Comparison of ENCODE assay signal across 19 cellular contexts in the genomic region with DNA sequence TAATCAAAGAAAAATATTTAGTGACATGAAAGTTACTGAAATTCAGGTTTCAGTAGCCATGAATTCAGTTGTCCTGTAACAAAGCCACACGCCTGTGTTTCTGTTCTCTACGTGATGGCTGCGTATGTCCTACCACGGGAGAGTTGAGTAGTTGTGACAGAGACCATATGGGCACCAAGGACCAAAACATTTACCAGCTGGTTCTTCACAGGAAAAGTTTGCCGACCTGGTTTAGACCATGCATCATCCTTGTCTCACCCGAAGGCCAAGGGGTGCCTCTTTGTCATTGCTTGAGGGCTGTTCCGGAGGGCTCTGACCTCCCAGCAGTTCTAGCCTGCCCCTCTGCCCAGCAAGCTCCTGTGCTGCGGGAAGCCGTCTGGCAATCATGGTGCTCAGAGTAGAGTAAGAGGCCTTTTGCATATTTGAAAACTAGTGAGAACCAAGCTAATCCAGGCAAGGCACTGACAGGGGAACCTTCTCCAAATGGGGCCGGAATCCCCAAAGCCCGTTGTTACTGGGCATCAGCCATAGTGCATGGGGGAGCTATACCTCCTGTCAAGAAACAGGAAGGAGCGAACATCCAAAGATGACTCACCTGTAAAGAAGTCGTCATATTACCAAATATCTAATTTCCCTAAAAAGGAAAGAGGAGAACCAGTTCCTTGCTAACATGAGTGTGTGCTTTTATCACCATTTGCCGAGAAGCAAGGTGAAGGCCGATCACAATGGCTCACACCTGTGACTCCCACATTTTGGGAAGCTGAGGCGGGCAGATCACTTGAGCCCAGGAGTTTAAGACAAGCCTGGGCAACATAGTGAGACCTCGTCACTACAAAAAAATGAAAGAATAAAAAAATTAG.
A peak's percentile ranks its signal among the peaks of the same experiment; 100 is the strongest.
DNase-seq lines count a peak whose midpoint lies in the region; ATAC-seq and TF ChIP-seq lines count a peak whose summit lies in the region.
"Had no signal": no experiment of that assay in that cellular context is flagged by ENCODE, and none has a peak within 500 bp of the region (broad histone marks: within the 10 kb centered on the region; RNA-seq: fewer than 3 reads in every experiment).

No MANE protein-coding gene starts in this region.

- H3K4me1 ChIP-seq in right atrium auricular region (no peaks in the 10 kb centered on the region), heart right ventricle (no peaks in the 10 kb centered on the region)
- H3K4me1 ChIP-seq: A549, HAP-1 had no signal

- H3K27ac Mint-ChIP-seq in stimulated activated naive CD8-positive, alpha-beta T cell treated with anti-CD3 and anti-CD28 coated beads, Interleukin-15, amount 100 ng/mL, for 72 hours, result no peak overlapping the region
- H3K27ac Mint-ChIP-seq: CD14-positive monocyte had no signal

- H3K27me3 ChIP-seq in right atrium auricular region (no peaks in the 10 kb centered on the region), heart right ventricle (peaks cover 0 to 3% (median 0%) of the 10 kb centered on the region in 7 donors)

- peaks cover 4 to 7% of the 10 kb centered on the region in 2 donors for H3K9me3 Mint-ChIP-seq in stimulated activated naive CD8-positive, alpha-beta T cell treated with anti-CD3 and anti-CD28 coated beads, Interleukin-15, amount 100 ng/mL, for 72 hours

- TF ChIP-seq CTCF in right atrium auricular region (IDR thresholded peaks at IDR 0.05) (no peak), heart right ventricle (IDR thresholded peaks at IDR 0.05) (no peak), coronary artery (IDR thresholded peaks at IDR 0.05) (no peak)

- no peak overlapping the region for H3K4me3 Mint-ChIP-seq in stimulated activated naive CD8-positive, alpha-beta T cell treated with anti-CD3 and anti-CD28 coated beads, Interleukin-15, amount 100 ng/mL, for 72 hours
- H3K4me3 Mint-ChIP-seq: CD14-positive monocyte had no signal

- no peak for ATAC-seq in heart right ventricle
- no peak for ATAC-seq in left lobe of liver
- no peak for ATAC-seq in stimulated activated naive CD8-positive, alpha-beta T cell treated with anti-CD3 and anti-CD28 coated beads, Interleukin-15, amount 100 ng/mL, for 72 hours
- ATAC-seq in GM21737 (IDR thresholded peaks at IDR 0.05; ENCODE audit: unreplicated experiment), result no peak
- ATAC-seq in HG02571 (IDR thresholded peaks at IDR 0.05; ENCODE audit: unreplicated experiment), result no peak
- ATAC-seq: A549, GM12878, K562 had no signal

- 82 to 87% methylated on average over 17 of the region's 17 CpGs for WGBS in heart right ventricle, 2 donors

- intact Hi-C loops in heart right ventricle (cut with DNase I), result no loop called here

- H3K9me3 ChIP-seq in right atrium auricular region (no peaks in the 10 kb centered on the region), heart right ventricle (peaks cover 0 to 13% (median 0%) of the 10 kb centered on the region in 11 donors)
- H3K9me3 ChIP-seq: HAP-1 had no signal

- H3K4me1 Mint-ChIP-seq in stimulated activated naive CD8-positive, alpha-beta T cell treated with anti-CD3 and anti-CD28 coated beads, Interleukin-15, amount 100 ng/mL, for 72 hours, result no peaks in the 10 kb centered on the region
- H3K4me1 Mint-ChIP-seq: CD14-positive monocyte had no signal

- DNase-seq in right atrium auricular region (ENCODE audit: low spot score), result peak; percentile 43
- no peak for DNase-seq in heart right ventricle
- peak; percentile 17 for DNase-seq in cerebellum (ENCODE audit: low spot score)
- DNase-seq in left lobe of liver (ENCODE audit: low spot score), result peak; percentile 19
- DNase-seq in stimulated activated naive CD8-positive, alpha-beta T cell treated with anti-CD3 and anti-CD28 coated beads, Interleukin-15, amount 100 ng/mL, for 72 hours, result no peak
- DNase-seq in coronary artery (ENCODE audit: low spot score), result no peak
- DNase-seq: COR-L47, DMS153, NCI-H1092 treated with DMSO at 0.1 percent for 48 hours, NCI-H1694, NCI-H345, NCI-H69 had no signal

- no peaks in the 10 kb centered on the region for H3K27me3 Mint-ChIP-seq in stimulated activated naive CD8-positive, alpha-beta T cell treated with anti-CD3 and anti-CD28 coated beads, Interleukin-15, amount 100 ng/mL, for 72 hours

- H3K36me3 ChIP-seq in right atrium auricular region (no peaks in the 10 kb centered on the region), heart right ventricle (no peaks in the 10 kb centered on the region)
- H3K36me3 ChIP-seq: HAP-1 had no signal

- no peak overlapping the region for H3K27ac ChIP-seq in right atrium auricular region
- H3K27ac ChIP-seq in heart right ventricle, result no peak overlapping the region
- H3K27ac ChIP-seq in coronary artery, result no peak overlapping the region
- H3K27ac ChIP-seq: A549 had no signal

- H3K4me3 ChIP-seq in right atrium auricular region, result no peak overlapping the region
- H3K4me3 ChIP-seq in heart right ventricle, result no peak overlapping the region
- no peak overlapping the region for H3K4me3 ChIP-seq in coronary artery
- H3K4me3 ChIP-seq: A549, GM12878, HAP-1, K562 had no signal

Comparison
In these comparisons a context has a peak if more than half of its experiments do, and no peak if none do; other contexts are left out.
1. DNase-seq: peak in right atrium auricular region (single experiment), cerebellum (single experiment) and left lobe of liver (single experiment); none in heart right ventricle (0 of 2), stimulated activated naive CD8-positive, alpha-beta T cell treated with anti-CD3 and anti-CD28 coated beads, Interleukin-15, amount 100 ng/mL, for 72 hours (0 of 2) and coronary artery (single experiment).